1 cellular context compared by ENCODE assay signal in the genomic region with DNA sequence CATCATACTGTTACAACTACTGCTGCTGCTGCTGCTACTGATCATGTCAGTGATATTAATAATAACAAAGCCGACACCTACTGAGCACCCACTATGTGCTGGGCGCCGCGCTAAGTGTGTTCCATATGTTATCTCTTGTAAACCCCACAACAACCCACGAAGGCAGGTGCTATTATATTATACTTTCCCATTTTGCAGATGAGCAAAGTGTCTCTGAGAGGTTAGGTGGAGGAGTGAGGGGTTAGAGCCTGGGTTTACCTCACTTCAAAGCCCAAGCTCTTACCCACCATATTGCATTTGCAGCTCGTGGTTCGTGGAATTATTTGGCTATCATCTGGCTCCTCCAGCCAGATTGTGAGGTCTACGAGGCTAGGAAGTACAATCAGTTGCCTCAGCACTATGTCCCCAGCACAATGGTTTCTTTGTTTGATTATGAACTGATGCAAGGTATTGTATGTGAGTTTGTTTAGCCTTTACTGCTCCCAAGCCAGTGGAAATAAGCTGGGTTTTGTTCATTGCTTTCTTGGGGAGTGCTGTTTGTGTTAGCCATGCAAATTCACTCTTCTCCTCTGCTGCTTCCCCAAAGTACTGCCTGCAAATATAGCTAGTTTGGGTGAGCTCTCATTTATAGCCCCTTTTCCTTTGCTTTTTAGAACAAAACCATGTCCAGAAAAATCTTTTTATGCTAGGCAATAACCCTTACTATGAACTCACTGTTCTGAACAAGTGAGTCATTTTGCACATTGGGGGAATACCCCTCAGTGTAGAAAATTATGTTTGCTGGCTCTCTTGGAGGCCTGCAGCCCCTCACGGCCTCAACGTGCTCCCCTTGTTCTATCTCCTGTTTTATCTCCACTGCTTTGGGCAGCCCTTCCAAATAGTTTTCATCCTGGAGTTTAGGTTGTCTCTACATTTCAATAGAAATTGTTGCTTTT.
TF ChIP-seq lines count a peak whose summit lies in the region.

No MANE protein-coding gene starts in this region.

TF ChIP-seq in SK-N-SH, 30 proteins besides CTCF, POLR2A, EP300 and RAD21:
- TF ChIP-seq JUND (IDR thresholded peaks at IDR 0.05) (no peak), TCF12 (IDR thresholded peaks at IDR 0.05) (no peak), CHD2 (IDR thresholded peaks at IDR 0.05; ENCODE audit: low read length, partially characterized antibody) (no peak)
- TF ChIP-seq, protein P1, sequence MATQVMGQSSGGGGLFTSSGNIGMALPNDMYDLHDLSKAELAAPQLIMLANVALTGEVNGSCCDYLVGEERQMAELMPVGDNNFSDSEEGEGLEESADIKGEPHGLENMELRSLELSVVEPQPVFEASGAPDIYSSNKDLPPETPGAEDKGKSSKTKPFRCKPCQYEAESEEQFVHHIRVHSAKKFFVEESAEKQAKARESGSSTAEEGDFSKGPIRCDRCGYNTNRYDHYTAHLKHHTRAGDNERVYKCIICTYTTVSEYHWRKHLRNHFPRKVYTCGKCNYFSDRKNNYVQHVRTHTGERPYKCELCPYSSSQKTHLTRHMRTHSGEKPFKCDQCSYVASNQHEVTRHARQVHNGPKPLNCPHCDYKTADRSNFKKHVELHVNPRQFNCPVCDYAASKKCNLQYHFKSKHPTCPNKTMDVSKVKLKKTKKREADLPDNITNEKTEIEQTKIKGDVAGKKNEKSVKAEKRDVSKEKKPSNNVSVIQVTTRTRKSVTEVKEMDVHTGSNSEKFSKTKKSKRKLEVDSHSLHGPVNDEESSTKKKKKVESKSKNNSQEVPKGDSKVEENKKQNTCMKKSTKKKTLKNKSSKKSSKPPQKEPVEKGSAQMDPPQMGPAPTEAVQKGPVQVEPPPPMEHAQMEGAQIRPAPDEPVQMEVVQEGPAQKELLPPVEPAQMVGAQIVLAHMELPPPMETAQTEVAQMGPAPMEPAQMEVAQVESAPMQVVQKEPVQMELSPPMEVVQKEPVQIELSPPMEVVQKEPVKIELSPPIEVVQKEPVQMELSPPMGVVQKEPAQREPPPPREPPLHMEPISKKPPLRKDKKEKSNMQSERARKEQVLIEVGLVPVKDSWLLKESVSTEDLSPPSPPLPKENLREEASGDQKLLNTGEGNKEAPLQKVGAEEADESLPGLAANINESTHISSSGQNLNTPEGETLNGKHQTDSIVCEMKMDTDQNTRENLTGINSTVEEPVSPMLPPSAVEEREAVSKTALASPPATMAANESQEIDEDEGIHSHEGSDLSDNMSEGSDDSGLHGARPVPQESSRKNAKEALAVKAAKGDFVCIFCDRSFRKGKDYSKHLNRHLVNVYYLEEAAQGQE (IDR thresholded peaks at IDR 0.05; ENCODE audit: low read depth, low read length): no peak
- TF ChIP-seq, protein P2, sequence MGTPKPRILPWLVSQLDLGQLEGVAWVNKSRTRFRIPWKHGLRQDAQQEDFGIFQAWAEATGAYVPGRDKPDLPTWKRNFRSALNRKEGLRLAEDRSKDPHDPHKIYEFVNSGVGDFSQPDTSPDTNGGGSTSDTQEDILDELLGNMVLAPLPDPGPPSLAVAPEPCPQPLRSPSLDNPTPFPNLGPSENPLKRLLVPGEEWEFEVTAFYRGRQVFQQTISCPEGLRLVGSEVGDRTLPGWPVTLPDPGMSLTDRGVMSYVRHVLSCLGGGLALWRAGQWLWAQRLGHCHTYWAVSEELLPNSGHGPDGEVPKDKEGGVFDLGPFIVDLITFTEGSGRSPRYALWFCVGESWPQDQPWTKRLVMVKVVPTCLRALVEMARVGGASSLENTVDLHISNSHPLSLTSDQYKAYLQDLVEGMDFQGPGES (IDR thresholded peaks at IDR 0.05; ENCODE audit: low read depth, low read length): no peak
- TF ChIP-seq, protein P3, sequence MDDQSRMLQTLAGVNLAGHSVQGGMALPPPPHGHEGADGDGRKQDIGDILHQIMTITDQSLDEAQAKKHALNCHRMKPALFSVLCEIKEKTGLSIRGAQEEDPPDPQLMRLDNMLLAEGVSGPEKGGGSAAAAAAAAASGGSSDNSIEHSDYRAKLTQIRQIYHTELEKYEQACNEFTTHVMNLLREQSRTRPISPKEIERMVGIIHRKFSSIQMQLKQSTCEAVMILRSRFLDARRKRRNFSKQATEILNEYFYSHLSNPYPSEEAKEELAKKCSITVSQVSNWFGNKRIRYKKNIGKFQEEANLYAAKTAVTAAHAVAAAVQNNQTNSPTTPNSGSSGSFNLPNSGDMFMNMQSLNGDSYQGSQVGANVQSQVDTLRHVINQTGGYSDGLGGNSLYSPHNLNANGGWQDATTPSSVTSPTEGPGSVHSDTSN (IDR thresholded peaks at IDR 0.05): no peak
TF ChIP-seq in SK-N-SH: peak in this region for 0.
